21 cellular contexts compared by ENCODE assay signal in the genomic region with DNA sequence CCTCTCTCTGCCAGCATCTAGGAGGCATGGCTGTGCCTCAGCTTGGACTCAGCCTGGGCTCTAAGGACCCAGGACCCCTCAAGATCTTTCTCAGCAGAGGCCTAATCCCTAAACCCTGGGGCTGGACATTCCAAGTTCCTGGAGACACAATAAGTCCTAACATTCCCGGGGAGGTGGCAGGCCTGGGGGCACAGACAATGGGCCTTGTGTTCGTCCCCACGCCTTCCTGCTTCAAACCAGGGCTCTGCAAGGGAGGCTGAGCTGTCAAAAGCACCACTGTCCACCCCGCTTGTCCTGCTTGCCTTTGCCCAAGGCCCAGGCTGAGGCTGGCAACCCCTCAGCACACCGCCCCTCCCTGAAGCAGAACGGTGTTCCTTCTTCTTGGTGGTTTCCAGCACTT. TPM values are rescaled to one million over a fixed set of nuclear protein-coding genes. Genes with fewer than 3 reads are reported as not detected.
A peak's percentile ranks its signal among the peaks of the same experiment; 100 is the strongest.
DNase-seq lines count a peak whose midpoint lies in the region; ATAC-seq and TF ChIP-seq lines count a peak whose summit lies in the region.
"Had no signal": no experiment of that assay in that cellular context is flagged by ENCODE, and none has a peak within 500 bp of the region (broad histone marks: within the 10 kb centered on the region; RNA-seq: fewer than 3 reads in every experiment).

No MANE protein-coding gene starts in this region.

- no peak overlapping the region for H3K18ac ChIP-seq in mesendoderm (ENCODE audit: low read length)

- H3K4me1 ChIP-seq in heart right ventricle (peaks cover 0 to 4% (median 0%) of the 10 kb centered on the region in 9 donors), mesendoderm (ENCODE audit: control insufficient read depth, low read depth, low read length) (peaks cover 2% of the 10 kb centered on the region), mucosa of descending colon (ENCODE audit: low read depth) (no peaks in the 10 kb centered on the region)
- H3K4me1 ChIP-seq: HAP-1 had no signal

- intact Hi-C loops in Right ventricle myocardium superior (cut with DNase I) = no loop called here
- intact Hi-C loops in heart right ventricle (cut with DNase I) = no loop called here
- intact Hi-C loops in posterior vena cava (cut with DNase I) = no loop called here
- intact Hi-C loops in mucosa of descending colon (cut with DNase I, micrococcal nuclease) = no loop called here

- TF ChIP-seq CTCF in heart right ventricle (IDR thresholded peaks at IDR 0.05) = no peak
- TF ChIP-seq CTCF in mucosa of descending colon (IDR thresholded peaks at IDR 0.05) = no peak

- ATAC-seq in Right ventricle myocardium superior (ENCODE audit: poor library complexity) (no peak), heart right ventricle (no peak), mucosa of descending colon (no peak), GM21360 (IDR thresholded peaks at IDR 0.05; ENCODE audit: unreplicated experiment) (no peak)

- no peak overlapping the region for H3K56ac ChIP-seq in mesendoderm (ENCODE audit: low read length)

- H3K27me3 ChIP-seq in heart right ventricle = peaks cover 0 to 3% (median 0%) of the 10 kb centered on the region in 7 donors
- no peaks in the 10 kb centered on the region for H3K27me3 ChIP-seq in mesendoderm (ENCODE audit: insufficient read depth, low read length, poor library complexity)

- no peak overlapping the region for H3K4me2 ChIP-seq in mesendoderm (ENCODE audit: low read length)

- H3K79me2 ChIP-seq in mesendoderm (ENCODE audit: control insufficient read depth, insufficient read depth, low read length) = no peaks in the 10 kb centered on the region

- H3K23ac ChIP-seq in mesendoderm (ENCODE audit: low read length) = no peak overlapping the region

- no peak overlapping the region for H2BK5ac ChIP-seq in mesendoderm (ENCODE audit: low read length)

- H3K36me3 ChIP-seq in heart right ventricle (no peaks in the 10 kb centered on the region), mesendoderm (ENCODE audit: control insufficient read depth, insufficient read depth, low read length) (no peaks in the 10 kb centered on the region), mucosa of descending colon (ENCODE audit: low read depth) (no peaks in the 10 kb centered on the region)
- H3K36me3 ChIP-seq: HAP-1 had no signal

- H2BK120ac ChIP-seq in mesendoderm (ENCODE audit: low read depth, low read length) = no peak overlapping the region

- H4K8ac ChIP-seq in mesendoderm (ENCODE audit: low read depth, low read length) = no peak overlapping the region

- no peaks in the 10 kb centered on the region for H3K79me1 ChIP-seq in mesendoderm (ENCODE audit: low read length)

- no peak overlapping the region for H2BK15ac ChIP-seq in mesendoderm (replicated peaks; ENCODE audit: low read depth)

- H3K9ac ChIP-seq in mesendoderm (ENCODE audit: low read length) = no peak overlapping the region

- no peak overlapping the region for H3K4me3 ChIP-seq in heart right ventricle
- no peak overlapping the region for H3K4me3 ChIP-seq in mesendoderm (ENCODE audit: low read length)
- no peak overlapping the region for H3K4me3 ChIP-seq in mucosa of descending colon
- H3K4me3 ChIP-seq: HAP-1 had no signal

- H4K5ac ChIP-seq in mesendoderm (ENCODE audit: low read length) = no peak overlapping the region

- 87 to 95% methylated on average over 6 of the region's 6 CpGs for WGBS in heart right ventricle, 2 donors
- no CpG with 5 or more reads among the region's 6 CpGs for WGBS in mesendoderm (ENCODE audit: extremely low coverage, insufficient coverage, low lambda C conversion rate)

- H3K27ac ChIP-seq in heart right ventricle (no peak overlapping the region), mesendoderm (ENCODE audit: low read depth, low read length) (no peak overlapping the region)
- H3K27ac ChIP-seq: 22Rv1 had no signal

- H3K9me3 ChIP-seq in heart right ventricle (no peaks in the 10 kb centered on the region), mucosa of descending colon (no peaks in the 10 kb centered on the region)
- H3K9me3 ChIP-seq: HAP-1 had no signal

- H3K4ac ChIP-seq in mesendoderm (ENCODE audit: low read depth, low read length) = no peak overlapping the region

- no peak overlapping the region for H2AK5ac ChIP-seq in mesendoderm (ENCODE audit: low read length)

- DNase-seq in Right ventricle myocardium superior (peak; percentile 13), heart right ventricle (no peak), mesendoderm (peak; percentile 74), posterior vena cava (ENCODE audit: low spot score) (peak; percentile 47), NCI-H1105 treated with DMSO at 0.1 percent for 48 hours (lab: John Stamatoyannopoulos, UW) (no peak), mucosa of descending colon (no peak), dedifferentiated amniotic fluid mesenchymal stem cell (ENCODE audit: extremely low spot score) (no peak)
- DNase-seq: AML-193, GF-D8, Karpas-422, NCI-H1436, NCI-H2029, NCI-H2171, NCI-H446, NCI-H526 treated with DMSO at 0.1 percent for 48 hours, SHP77 had no signal

RNA-seq across cellular contexts. Expression of a gene that starts 13.7 kb away (rescaled TPM):
- total RNA-seq in Right ventricle myocardium superior (1.0 TPM), heart right ventricle (1 to 10 TPM; 1.0 to 4.2 (median 2.3) TPM), posterior vena cava (1 to 10 TPM; 1.4 to 1.7 TPM), mucosa of descending colon (1 to 10 TPM; 1.2 to 1.6 (median 1.3) TPM)
- polyA plus RNA-seq in heart right ventricle = 1 to 10 TPM in 1 of 2 donors, under 1 TPM in 1; 0.44 to 1.1 TPM
- polyA plus RNA-seq in mesendoderm (2013, experiment 1 of 2) = 1.1 TPM
- 1.3 TPM for polyA plus RNA-seq in mesendoderm (2013, experiment 2 of 2)
- total RNA-seq: MCF 10A had no signal
- polyA plus RNA-seq: CD14-positive monocyte had no signal

Comparison
In these comparisons a context has a peak if more than half of its experiments do, and no peak if none do; other contexts are left out.
1. DNase-seq: peak in Right ventricle myocardium superior (single experiment), mesendoderm (single experiment) and posterior vena cava (single experiment); none in heart right ventricle (0 of 2), NCI-H1105 treated with DMSO at 0.1 percent for 48 hours (single experiment), mucosa of descending colon (0 of 3) and dedifferentiated amniotic fluid mesenchymal stem cell (single experiment).